Comparison of ENCODE assay signal across 12 cellular contexts in the genomic region with DNA sequence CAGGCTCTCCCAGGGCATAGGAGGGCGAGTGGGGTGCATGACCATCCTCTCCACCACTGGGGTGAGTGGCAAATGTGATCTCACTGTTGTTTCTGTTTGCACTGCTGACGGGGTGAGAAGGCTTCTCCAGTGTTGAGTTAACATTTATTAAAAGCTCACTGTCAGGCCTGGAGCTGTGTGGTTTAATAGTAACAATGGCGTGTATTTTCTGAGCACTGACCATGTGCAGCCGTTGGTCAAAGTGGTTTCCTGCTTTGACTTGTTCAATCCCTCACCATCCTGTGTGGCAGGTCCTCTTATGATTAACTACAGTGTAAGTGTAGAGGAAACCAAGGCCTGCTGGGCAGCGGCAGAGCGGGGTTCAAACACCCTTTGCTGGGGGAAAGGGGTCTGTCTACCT. TPM values are rescaled to one million over a fixed set of nuclear protein-coding genes. Genes with fewer than 3 reads are reported as not detected.
DNase-seq lines count a peak whose midpoint lies in the region; ATAC-seq, FAIRE-seq and TF ChIP-seq lines count a peak whose summit lies in the region.
"Had no signal": no experiment of that assay in that cellular context is flagged by ENCODE, and none has a peak within 500 bp of the region (broad histone marks: within the 10 kb centered on the region; RNA-seq: fewer than 3 reads in every experiment).

No MANE protein-coding gene starts in this region.

- intact Hi-C loops in esophagus squamous epithelium (cut with DNase I) = no loop called here

- TF ChIP-seq EP300 in A549 (IDR thresholded peaks at IDR 0.05) = no peak

- H3K4me2 ChIP-seq in A549 = no peak overlapping the region

- H3K4me1 ChIP-seq in A549 = peaks cover 33% of the 10 kb centered on the region
- H3K4me1 ChIP-seq in esophagus squamous epithelium = peaks cover 22 to 91% (median 46%) of the 10 kb centered on the region in 3 donors
- no peaks in the 10 kb centered on the region for H3K4me1 ChIP-seq in BE2C
- peaks cover 14% of the 10 kb centered on the region for H3K4me1 ChIP-seq in effector memory CD4-positive, alpha-beta T cell (ENCODE audit: control insufficient read depth, insufficient read depth, low read length, poor library complexity, severe bottlenecking)
- H3K4me1 ChIP-seq: parathyroid adenoma had no signal

- TF ChIP-seq RAD21 in A549 (conservative IDR thresholded peaks at IDR 0.05 in 1 of 2, IDR thresholded peaks at IDR 0.05 in 1 of 2) = no peak

- H3K36me3 ChIP-seq in esophagus squamous epithelium (peaks cover 0 to 6% (median 0%) of the 10 kb centered on the region in 3 donors), BE2C (no peaks in the 10 kb centered on the region)
- no peaks in the 10 kb centered on the region for H3K36me3 ChIP-seq in effector memory CD4-positive, alpha-beta T cell (ENCODE audit: control insufficient read depth, insufficient read depth, low read length)

- no peak for TF ChIP-seq POLR2A in A549 (IDR thresholded peaks at IDR 0.05; ENCODE audit: low read length)
- TF ChIP-seq POLR2A in esophagus squamous epithelium (IDR thresholded peaks at IDR 0.05) = no peak

- 87% methylated on average over 6 of the region's 6 CpGs for WGBS in A549 (ENCODE audit: missing lambda C conversion rate)
- 53 to 86% methylated on average over 2 to 3 of the region's 6 CpGs for WGBS in esophagus squamous epithelium, 2 donors

- H3K27ac ChIP-seq in A549 (peak overlapping the region in 1 of 2 experiments; percentile 76; a peak in 2 of 6 replicates), esophagus squamous epithelium (peak overlapping the region; percentile 33 to 94 (median 79)), caudate nucleus (ENCODE audit: low read depth, low read length) (no peak overlapping the region)
- H3K27ac ChIP-seq in effector memory CD4-positive, alpha-beta T cell (ENCODE audit: insufficient read depth, low read length, poor library complexity, severe bottlenecking) = no peak overlapping the region
- H3K27ac ChIP-seq: parathyroid adenoma had no signal

- H3K27me3 ChIP-seq in esophagus squamous epithelium (peaks cover 0 to 26% (median 0%) of the 10 kb centered on the region in 4 donors), BE2C (peaks cover 35% of the 10 kb centered on the region)
- peaks cover 25% of the 10 kb centered on the region for H3K27me3 ChIP-seq in effector memory CD4-positive, alpha-beta T cell (replicated peaks; ENCODE audit: control insufficient read depth, insufficient read depth, low read length, poor library complexity, severe bottlenecking)

- DNase-seq in A549 (ENCODE audit: low read depth in 1 of 2, low spot score in 1 of 2) = no peak
- DNase-seq in esophagus squamous epithelium (lab: John Stamatoyannopoulos, UW) = no peak
- DNase-seq in caudate nucleus (lab: John Stamatoyannopoulos, UW) = no peak
- DNase-seq in NCI-H748 (lab: John Stamatoyannopoulos, UW; ENCODE audit: unreplicated experiment) = no peak
- no peak for DNase-seq in BE2C
- DNase-seq in effector memory CD4-positive, alpha-beta T cell = no peak
- DNase-seq: NCI-H226 had no signal

- FAIRE-seq in A549 (lab: Jason Lieb, UNC) = no peak
- FAIRE-seq: H54 had no signal

- H3K9me3 ChIP-seq in A549 (no peaks in the 10 kb centered on the region), esophagus squamous epithelium (no peaks in the 10 kb centered on the region), BE2C (no peaks in the 10 kb centered on the region)
- no peaks in the 10 kb centered on the region for H3K9me3 ChIP-seq in effector memory CD4-positive, alpha-beta T cell (ENCODE audit: control insufficient read depth, low read length)

- POLR2A ChIA-PET in A549 (lab: Yijun Ruan, JAX) = no interaction called here

- no peak for TF ChIP-seq CTCF in A549 (IDR thresholded peaks at IDR 0.05)
- TF ChIP-seq CTCF in esophagus squamous epithelium (IDR thresholded peaks at IDR 0.05) = no peak
- no peak for TF ChIP-seq CTCF in BE2C (IDR thresholded peaks at IDR 0.05; ENCODE audit: low read depth, low read length)

- CTCF ChIA-PET in A549 (lab: Yijun Ruan, JAX) = interaction anchor here (1.4 kb wide), 1 partner anchor 95 kb away, joined by 3 read pairs; no protein-coding TSS in a partner anchor

- H3K4me3 ChIP-seq in A549 (no peak overlapping the region), esophagus squamous epithelium (no peak overlapping the region), BE2C (ENCODE audit: low read depth, low read length) (no peak overlapping the region)
- H3K4me3 ChIP-seq in effector memory CD4-positive, alpha-beta T cell (ENCODE audit: insufficient read depth, low read depth, low read length, poor library complexity, severe bottlenecking) = no peak overlapping the region

- ATAC-seq in A549 (no peak), GM19397 (IDR thresholded peaks at IDR 0.05; ENCODE audit: unreplicated experiment) (peak; percentile 32), HG03175 (IDR thresholded peaks at IDR 0.05; ENCODE audit: unreplicated experiment) (peak; percentile 45)

TF ChIP-seq in A549, 52 proteins besides CTCF, POLR2A, EP300 and RAD21:
- TF ChIP-seq HOXB13 (CRISPR knock-in tag; IDR thresholded peaks at IDR 0.05; ENCODE audit: low read depth) = no peak
- peak; percentile 61; the same call in 1 of the 2 replicates for TF ChIP-seq KDM1A (IDR thresholded peaks at IDR 0.05; ENCODE audit: low read depth)

RNA-seq across cellular contexts. Expression of a gene that starts 4.4 kb away (rescaled TPM):
- polyA plus RNA-seq in A549 (2011; rRNA removed) = 5.0 and 5.1 TPM in 2 replicates
- polyA plus RNA-seq in A549 (2012; cell fraction: cytosol; rRNA removed) = 9.1 and 14.2 TPM in 2 replicates
- 12.3 and 13.3 TPM in 2 replicates for polyA plus RNA-seq in A549 (2012; cell fraction: nucleus; rRNA removed)
- polyA plus RNA-seq in A549 (2017; fragmentation: RNase III; extraction: RNeasy Plus Mini Kit Qiagen cat#74134 plus additional on column Dnase treatment) = 6.0 to 9.2 TPM (median 7.8 TPM) in 3 replicates
- 6.2 and 6.8 TPM in 2 replicates for polyA minus RNA-seq in A549 (2011; rRNA and poly(A)+ RNA removed)
- 10 to 100 TPM; 13.9 to 22.0 (median 17.6) TPM for total RNA-seq in esophagus squamous epithelium
- polyA plus RNA-seq in BE2C (2012; ENCODE audit: insufficient read depth, insufficient read length, low read depth) = not detected
- total RNA-seq: T-helper 1 cell treated with Interleukin-12 subunit alpha and Interleukin-12 subunit beta and Interleukin-4 antibody, amounts not matched to agents 30 ng/mL and 1 ng/mL, for 36 hours had no signal

Comparison
In these comparisons a context has a peak if more than half of its experiments do, and no peak if none do; other contexts are left out.
1. ATAC-seq: peak in GM19397 (single experiment) and HG03175 (single experiment); none in A549 (0 of 2).
2. H3K27ac ChIP-seq: peak in esophagus squamous epithelium (4 of 4); none in caudate nucleus (single experiment) and effector memory CD4-positive, alpha-beta T cell (single experiment).